Comparison of ENCODE assay signal across 17 cellular contexts in the genomic region with DNA sequence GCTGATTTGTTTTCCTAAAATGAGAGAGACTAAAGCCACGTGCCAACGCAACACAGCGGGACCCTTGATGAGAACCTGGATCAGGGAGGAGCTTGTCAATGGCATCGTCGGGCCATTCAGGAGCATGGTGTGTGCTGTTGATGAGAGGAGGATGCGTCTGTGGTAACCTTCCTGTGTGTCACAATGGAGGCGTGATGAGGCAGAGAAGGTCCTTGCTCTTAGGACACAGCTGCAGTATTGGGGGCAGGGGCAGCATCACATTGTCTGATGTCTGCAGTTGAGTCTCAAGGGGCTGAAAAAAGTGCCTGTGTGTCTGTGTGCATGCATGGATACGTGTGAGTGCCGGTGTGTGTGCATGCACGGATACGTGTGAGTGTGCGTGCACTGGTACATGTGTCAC. TPM values are rescaled to one million over a fixed set of nuclear protein-coding genes. Genes with fewer than 3 reads are reported as not detected.
DNase-seq lines count a peak whose midpoint lies in the region; ATAC-seq and TF ChIP-seq lines count a peak whose summit lies in the region.
"Had no signal": no experiment of that assay in that cellular context is flagged by ENCODE, and none has a peak within 500 bp of the region (broad histone marks: within the 10 kb centered on the region; RNA-seq: fewer than 3 reads in every experiment).

No MANE protein-coding gene starts in this region.

- H3K36me3 ChIP-seq in BLaER1 (no peaks in the 10 kb centered on the region), osteoblast (ENCODE audit: insufficient read depth, low read length) (peaks cover 3% of the 10 kb centered on the region)
- H3K36me3 ChIP-seq: SJCRH30 had no signal

- intact Hi-C loops in left ventricle myocardium superior (cut with micrococcal nuclease), result no loop called here

- no peak overlapping the region for H3K27ac ChIP-seq in BLaER1
- peak overlapping the region; percentile 59 for H3K27ac ChIP-seq in caudate nucleus (ENCODE audit: low read depth, low read length)
- no peak overlapping the region for H3K27ac ChIP-seq in osteoblast (ENCODE audit: low read depth, low read length)
- H3K27ac ChIP-seq: A549, SJCRH30 had no signal

- H4K20me1 ChIP-seq in BLaER1, result peaks cover 77% of the 10 kb centered on the region
- H4K20me1 ChIP-seq in osteoblast (ENCODE audit: insufficient read depth, low read length), result peaks cover 16% of the 10 kb centered on the region

- peaks cover 24% of the 10 kb centered on the region for H3K4me1 Mint-ChIP-seq in neural crest cell
- H3K4me1 Mint-ChIP-seq: CD4-positive, CD25-positive, alpha-beta regulatory T cell had no signal

- H3K27me3 ChIP-seq in BLaER1 (peaks cover 98% of the 10 kb centered on the region), osteoblast (ENCODE audit: insufficient read depth, low read length) (no peaks in the 10 kb centered on the region)
- H3K27me3 ChIP-seq: SJCRH30 had no signal

- H3K9me3 Mint-ChIP-seq in neural crest cell, result no peaks in the 10 kb centered on the region
- H3K9me3 Mint-ChIP-seq: CD4-positive, CD25-positive, alpha-beta regulatory T cell had no signal

- DNase-seq in NB4 (ENCODE audit: low read depth), result peak; percentile 46
- no peak for DNase-seq in caudate nucleus (lab: John Stamatoyannopoulos, UW)
- DNase-seq in neural crest cell (ENCODE audit: low read depth, low spot score), result no peak
- no peak for DNase-seq in left ventricle myocardium superior
- no peak for DNase-seq in stimulated activated CD4-positive, alpha-beta T cell treated with anti-CD3 and anti-CD28 coated beads, Interleukin-15, amount 100 ng/mL, for 24 hours
- DNase-seq in H4 (ENCODE audit: low spot score), result no peak
- DNase-seq in osteoblast (ENCODE audit: insufficient read length, low spot score, missing footprints), result no peak
- DNase-seq: CD4-positive, CD25-positive, alpha-beta regulatory T cell; NCI-H1048; NCI-H1694; NCI-H2107; NCI-H446; SJCRH30 had no signal

- H3K4me3 Mint-ChIP-seq in neural crest cell, result no peak overlapping the region
- H3K4me3 Mint-ChIP-seq: CD4-positive, CD25-positive, alpha-beta regulatory T cell had no signal

- no peaks in the 10 kb centered on the region for H3K9me3 ChIP-seq in BLaER1
- H3K9me3 ChIP-seq in osteoblast (ENCODE audit: low read depth, low read length), result no peaks in the 10 kb centered on the region
- H3K9me3 ChIP-seq: A549, SJCRH30 had no signal

- ATAC-seq in left ventricle myocardium superior, result no peak
- ATAC-seq: A549, HCT116, Panc1 had no signal

- H3K4me3 ChIP-seq in BLaER1, result no peak overlapping the region
- no peak overlapping the region for H3K4me3 ChIP-seq in NB4 (ENCODE audit: low read depth, low read length)
- no peak overlapping the region for H3K4me3 ChIP-seq in osteoblast (ENCODE audit: insufficient read depth, low read length)
- H3K4me3 ChIP-seq: A549, SJCRH30 had no signal

- H3K79me2 ChIP-seq in osteoblast (ENCODE audit: insufficient read depth, low read length), result peaks cover 2% of the 10 kb centered on the region

- TF ChIP-seq POLR2A in NB4 (IDR thresholded peaks at IDR 0.05; ENCODE audit: extremely low read depth, insufficient read length), result no peak

- H3K4me1 ChIP-seq in BLaER1, result peaks cover 42% of the 10 kb centered on the region
- H3K4me1 ChIP-seq in osteoblast (ENCODE audit: insufficient read depth, low read length), result no peaks in the 10 kb centered on the region

- TF ChIP-seq CTCF in NB4 (IDR thresholded peaks at IDR 0.05; ENCODE audit: low read depth, low read length), result no peak
- no peak for TF ChIP-seq CTCF in neural crest cell (conservative IDR thresholded peaks at IDR 0.05)
- TF ChIP-seq CTCF in osteoblast (IDR thresholded peaks at IDR 0.05; ENCODE audit: extremely low read depth, low read depth, low read length), result no peak

- H3K27ac Mint-ChIP-seq in neural crest cell (ENCODE audit: unreplicated experiment), result peak overlapping the region; percentile 76

- H3K4me2 ChIP-seq in BLaER1, result peak overlapping the region; percentile 54
- H3K4me2 ChIP-seq in osteoblast (ENCODE audit: insufficient read depth, low read length), result no peak overlapping the region
- H3K4me2 ChIP-seq: A549 had no signal

- no peaks in the 10 kb centered on the region for H3K36me3 Mint-ChIP-seq in neural crest cell (ENCODE audit: low read depth)
- H3K36me3 Mint-ChIP-seq: CD4-positive, CD25-positive, alpha-beta regulatory T cell had no signal

- H2AFZ ChIP-seq in osteoblast (ENCODE audit: low read length), result no peak overlapping the region

- no peaks in the 10 kb centered on the region for H3K27me3 Mint-ChIP-seq in neural crest cell (ENCODE audit: low read depth)
- H3K27me3 Mint-ChIP-seq: CD4-positive, CD25-positive, alpha-beta regulatory T cell had no signal

- H3K9ac ChIP-seq in BLaER1, result no peak overlapping the region

RNA-seq across cellular contexts. Expression of gene BAIAP2, which starts 39.0 kb away (rescaled TPM):
- 47.5 and 53.6 TPM in 2 replicates for total RNA-seq in neural crest cell
- total RNA-seq in left ventricle myocardium superior, result 32.7 TPM
- 42.4 and 47.7 TPM in 2 replicates for total RNA-seq in H4 (2014; rRNA removed; shearing (Covaris generic))
- total RNA-seq in osteoblast, result 15.6 and 19.4 TPM in 2 replicates
